In the genomic region with DNA sequence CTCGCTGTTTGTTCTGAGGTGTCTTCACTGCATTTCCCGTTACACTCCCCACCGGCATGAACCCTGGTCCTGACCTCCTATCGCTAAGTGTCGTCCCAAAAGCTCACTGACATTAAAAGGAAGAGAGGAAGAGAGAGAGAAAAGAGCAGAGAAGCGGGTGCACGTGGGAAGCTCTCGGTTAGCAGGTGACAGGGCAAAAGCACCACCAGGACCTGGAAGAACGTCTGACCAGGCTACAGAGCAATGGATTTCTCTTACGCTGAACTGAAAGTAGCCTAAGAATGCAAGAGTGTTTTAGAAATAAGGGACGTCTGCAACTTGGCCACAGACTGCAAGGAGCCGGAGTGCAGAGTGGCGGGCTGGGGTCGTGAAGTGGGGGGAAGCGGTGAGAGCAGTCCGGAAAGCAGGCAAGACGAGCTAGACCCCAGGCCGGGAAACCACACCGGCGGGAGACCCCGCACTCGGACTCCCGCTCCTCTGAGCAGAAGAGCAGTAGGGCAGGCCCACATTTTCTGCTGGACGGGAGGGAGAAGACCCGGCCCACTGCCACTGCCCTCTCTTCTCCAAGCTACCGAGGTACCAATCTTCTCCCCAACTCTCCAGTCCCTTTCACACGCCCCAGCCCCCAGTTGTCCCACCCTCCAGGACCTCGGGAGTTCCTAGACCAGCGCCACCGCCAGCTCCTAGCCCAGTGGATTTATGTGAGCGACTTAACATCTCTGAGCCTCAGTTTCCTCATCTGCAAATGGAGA, we compare ENCODE assay signal across 8 cellular contexts. TPM values are rescaled to one million over a fixed set of nuclear protein-coding genes. Genes with fewer than 3 reads are reported as not detected.
DNase-seq lines count a peak whose midpoint lies in the region; ATAC-seq and TF ChIP-seq lines count a peak whose summit lies in the region.

No MANE protein-coding gene starts in this region.

- H3K27me3 ChIP-seq in ACC112 (ENCODE audit: insufficient read depth, low read length) (no peaks in the 10 kb centered on the region), HUES48 (ENCODE audit: control insufficient read depth, insufficient read depth, low read length) (peaks cover 20% of the 10 kb centered on the region), parathyroid adenoma (ENCODE audit: control insufficient read depth, insufficient read depth, low read length) (no peaks in the 10 kb centered on the region)

- POLR2A ChIA-PET in activated CD8-positive, alpha-beta T cell treated with anti-CD3 and anti-CD28 coated beads for 36 hours (lab: Charles Lee) = interaction anchor here (0.6 to 1.9 kb wide), 9 partner anchors 26 to 319 kb away, joined by 3 to 6 read pairs (median 3); partner anchors contain the start of genes DCAF6 and RCSD1

- no peaks in the 10 kb centered on the region for H3K36me3 ChIP-seq in ACC112 (ENCODE audit: insufficient read depth, low read length)
- H3K36me3 ChIP-seq in HUES48 (ENCODE audit: control insufficient read depth, insufficient read depth, low read length) = no peaks in the 10 kb centered on the region
- H3K36me3 ChIP-seq in parathyroid adenoma (ENCODE audit: control insufficient read depth, insufficient read depth, low read length) = no peaks in the 10 kb centered on the region

- H3K4me1 ChIP-seq in ACC112 (ENCODE audit: control insufficient read depth, insufficient read depth, low read length, unreplicated experiment) (peaks cover 6% of the 10 kb centered on the region), HUES48 (ENCODE audit: control insufficient read depth, insufficient read depth, low read length) (peaks cover 16% of the 10 kb centered on the region), parathyroid adenoma (no peaks in the 10 kb centered on the region)

- no peak for TF ChIP-seq CTCF in activated CD8-positive, alpha-beta T cell treated with anti-CD3 and anti-CD28 coated beads for 36 hours (IDR thresholded peaks at IDR 0.05)
- no peak for TF ChIP-seq CTCF in fibroblast of mammary gland (conservative IDR thresholded peaks at IDR 0.05; ENCODE audit: control insufficient read depth, insufficient read depth, low read depth, low read length)
- TF ChIP-seq CTCF in parathyroid adenoma (IDR thresholded peaks at IDR 0.05) = no peak

- intact Hi-C loops in activated CD8-positive, alpha-beta T cell treated with anti-CD3 and anti-CD28 coated beads for 36 hours (cut with micrococcal nuclease) = loop anchor here (2.0 to 10.0 kb wide), 3 partner anchors 89 to 371 kb away; partner anchors contain the start of genes DCAF6 and MPC2

- H3K79me2 ChIP-seq in ACC112 (ENCODE audit: control insufficient read depth, insufficient read depth, low read length, unreplicated experiment) = no peaks in the 10 kb centered on the region
- no peaks in the 10 kb centered on the region for H3K79me2 ChIP-seq in parathyroid adenoma

- peaks cover 8% of the 10 kb centered on the region for H3K36me3 Mint-ChIP-seq in activated CD8-positive, alpha-beta T cell treated with anti-CD3 and anti-CD28 coated beads for 36 hours (ENCODE audit: low read depth)

- peaks cover 23% of the 10 kb centered on the region for H3K4me1 Mint-ChIP-seq in activated CD8-positive, alpha-beta T cell treated with anti-CD3 and anti-CD28 coated beads for 36 hours (ENCODE audit: low read depth)

- H3K27ac ChIP-seq in ACC112 (ENCODE audit: low read depth, low read length) (no peak overlapping the region; the same call in 1 of the 2 replicates), HUES48 (ENCODE audit: low read depth, low read length) (no peak overlapping the region), parathyroid adenoma (peak overlapping the region; percentile 72)

- DNase-seq in activated CD8-positive, alpha-beta T cell treated with anti-CD3 and anti-CD28 coated beads for 36 hours = peak; percentile 33
- DNase-seq in fibroblast of mammary gland (ENCODE audit: low read depth) (no peak), NCI-H510A (lab: John Stamatoyannopoulos, UW) (no peak), middle frontal gyrus (ENCODE audit: extremely low spot score, low spot score) (no peak)

- peak overlapping the region; percentile 95 for H2AFZ ChIP-seq in ACC112 (ENCODE audit: low read length, unreplicated experiment)
- peak overlapping the region; percentile 81 for H2AFZ ChIP-seq in parathyroid adenoma

- H3K9me3 ChIP-seq in HUES48 (ENCODE audit: control insufficient read depth, insufficient read depth, low read length) = no peaks in the 10 kb centered on the region
- no peaks in the 10 kb centered on the region for H3K9me3 ChIP-seq in parathyroid adenoma (ENCODE audit: control insufficient read depth, low read length)

- peak overlapping the region; percentile 86 for H3K4me3 ChIP-seq in ACC112 (ENCODE audit: low read depth, low read length)
- peak overlapping the region; percentile 91 for H3K4me3 ChIP-seq in HUES48 (ENCODE audit: low read depth, low read length)
- peak overlapping the region; percentile 62 for H3K4me3 ChIP-seq in fibroblast of mammary gland (ENCODE audit: control insufficient read depth, low read depth, low read length)
- peak overlapping the region; percentile 67 for H3K4me3 ChIP-seq in parathyroid adenoma (ENCODE audit: low read depth, low read length)

- H3K27ac Mint-ChIP-seq in activated CD8-positive, alpha-beta T cell treated with anti-CD3 and anti-CD28 coated beads for 36 hours = peak overlapping the region; percentile 95

- peaks cover 6% of the 10 kb centered on the region for H3K27me3 Mint-ChIP-seq in activated CD8-positive, alpha-beta T cell treated with anti-CD3 and anti-CD28 coated beads for 36 hours

- CTCF ChIA-PET in activated CD8-positive, alpha-beta T cell treated with anti-CD3 and anti-CD28 coated beads for 36 hours (lab: Charles Lee) = interaction anchor here (0.6 to 4.2 kb wide), 7 partner anchors 25 to 221 kb away, joined by 3 to 20 read pairs (median 3); partner anchors contain the start of gene CREG1

- H3K9me3 Mint-ChIP-seq in activated CD8-positive, alpha-beta T cell treated with anti-CD3 and anti-CD28 coated beads for 36 hours = no peaks in the 10 kb centered on the region

- ATAC-seq in activated CD8-positive, alpha-beta T cell treated with anti-CD3 and anti-CD28 coated beads for 36 hours = no peak
- no peak for ATAC-seq in HG03565 (IDR thresholded peaks at IDR 0.05; ENCODE audit: unreplicated experiment)

- H3K9ac ChIP-seq in HUES48 (ENCODE audit: low read depth, low read length) (no peak overlapping the region), parathyroid adenoma (no peak overlapping the region)

- peak overlapping the region; percentile 47 for H3K4me2 ChIP-seq in parathyroid adenoma (ENCODE audit: low read length)

- peak overlapping the region; percentile 90 for H3K4me3 Mint-ChIP-seq in activated CD8-positive, alpha-beta T cell treated with anti-CD3 and anti-CD28 coated beads for 36 hours

RNA-seq across cellular contexts. Expression of gene MPZL1, which starts 8.3 kb away (rescaled TPM):
- 10 to 100 TPM; 14.8 to 15.4 TPM for total RNA-seq in activated CD8-positive, alpha-beta T cell treated with anti-CD3 and anti-CD28 coated beads for 36 hours
